Comparison of ENCODE assay signal across 17 cellular contexts in the genomic region with DNA sequence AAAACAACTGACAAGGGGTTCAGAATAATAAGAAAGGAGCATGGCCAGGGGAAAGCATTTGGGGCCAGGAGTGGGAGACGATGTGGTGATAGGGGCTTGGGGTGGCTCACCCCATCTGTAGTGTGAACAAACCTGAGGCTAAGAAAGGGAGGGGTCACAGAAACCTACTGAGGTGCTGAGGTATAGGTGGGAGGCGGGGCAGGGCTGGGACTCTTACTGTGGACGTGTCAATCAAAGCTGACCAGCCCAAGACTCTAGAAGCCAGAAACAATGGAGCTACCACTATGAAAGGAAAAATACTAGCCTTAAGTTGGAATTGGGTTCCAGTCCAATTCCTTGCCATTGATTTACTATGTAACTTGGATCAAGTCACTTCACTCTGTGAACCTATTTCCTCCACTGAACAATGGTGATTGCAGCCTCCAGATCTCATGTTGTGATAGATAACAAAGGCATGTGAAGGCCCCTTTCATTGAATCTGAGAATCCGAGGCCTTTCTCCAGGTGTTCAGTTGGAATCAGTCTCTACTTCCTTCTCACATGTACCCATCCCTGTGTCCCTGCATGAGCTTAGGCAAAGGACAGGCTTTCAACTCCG.
"Had no signal": no experiment of that assay in that cellular context is flagged by ENCODE, and none has a peak within 500 bp of the region (broad histone marks: within the 10 kb centered on the region; RNA-seq: fewer than 3 reads in every experiment).

No MANE protein-coding gene starts in this region.

- H3K4me3 ChIP-seq: colonic mucosa, left lung, upper lobe of left lung had no signal

- H3K27ac ChIP-seq: colonic mucosa, left lung, upper lobe of left lung had no signal

- H3K9me3 ChIP-seq: colonic mucosa, left lung, upper lobe of left lung had no signal

- ATAC-seq: activated CD8-positive, alpha-beta memory T cell treated with anti-CD3 and anti-CD28 coated beads, Interleukin-2, amount 10 ng/mL, durations not matched to agents 7 days and 5 days; left lung; sciatic nerve; stimulated activated naive B cell treated with anti-CD40 and anti-IgM and Interleukin-4, amounts not matched to agents 10 μg/mL and 1 μg/mL and 100 μg/mL, for 72 hours had no signal

- H3K27me3 ChIP-seq: colonic mucosa, upper lobe of left lung had no signal

- H3K4me1 ChIP-seq: colonic mucosa, upper lobe of left lung had no signal

- H3K36me3 ChIP-seq: colonic mucosa, left lung, upper lobe of left lung had no signal

- DNase-seq: activated CD4-positive, alpha-beta T cell treated with anti-CD3 and anti-CD28 coated beads, Interleukin-2, amount 50 U/mL, for 4 hours; activated CD4-positive, CD25-positive, alpha-beta regulatory T cell treated with anti-CD3 and anti-CD28 coated beads, Interleukin-2, amount 50 U/mL, for 72 hours; activated CD8-positive, alpha-beta memory T cell treated with anti-CD3 and anti-CD28 coated beads, Interleukin-2, amount 10 ng/mL, durations not matched to agents 7 days and 5 days; activated effector memory CD4-positive, alpha-beta T cell treated with Interleukin-2 at 50 U/mL for 16 hours; activated T-cell treated with anti-CD3 and anti-CD28 coated beads, Interleukin-2, amount 50 U/mL, for 24 hours; caudate nucleus; colonic mucosa; effector CD8-positive, alpha-beta T cell; islet precursor cell; left lung; naive B cell; stimulated activated CD4-positive, alpha-beta T cell treated with anti-CD3 and anti-CD28 coated beads, Interleukin-2, amount 100 ng/mL, for 24 hours; stimulated activated naive B cell treated with anti-CD40 and anti-IgM and Interleukin-4, amounts not matched to agents 10 μg/mL and 1 μg/mL and 100 μg/mL, for 72 hours; substantia nigra; T-helper 2 cell; upper lobe of left lung had no signal
